Comparison of ENCODE assay signal across 1 cellular context in the genomic region with DNA sequence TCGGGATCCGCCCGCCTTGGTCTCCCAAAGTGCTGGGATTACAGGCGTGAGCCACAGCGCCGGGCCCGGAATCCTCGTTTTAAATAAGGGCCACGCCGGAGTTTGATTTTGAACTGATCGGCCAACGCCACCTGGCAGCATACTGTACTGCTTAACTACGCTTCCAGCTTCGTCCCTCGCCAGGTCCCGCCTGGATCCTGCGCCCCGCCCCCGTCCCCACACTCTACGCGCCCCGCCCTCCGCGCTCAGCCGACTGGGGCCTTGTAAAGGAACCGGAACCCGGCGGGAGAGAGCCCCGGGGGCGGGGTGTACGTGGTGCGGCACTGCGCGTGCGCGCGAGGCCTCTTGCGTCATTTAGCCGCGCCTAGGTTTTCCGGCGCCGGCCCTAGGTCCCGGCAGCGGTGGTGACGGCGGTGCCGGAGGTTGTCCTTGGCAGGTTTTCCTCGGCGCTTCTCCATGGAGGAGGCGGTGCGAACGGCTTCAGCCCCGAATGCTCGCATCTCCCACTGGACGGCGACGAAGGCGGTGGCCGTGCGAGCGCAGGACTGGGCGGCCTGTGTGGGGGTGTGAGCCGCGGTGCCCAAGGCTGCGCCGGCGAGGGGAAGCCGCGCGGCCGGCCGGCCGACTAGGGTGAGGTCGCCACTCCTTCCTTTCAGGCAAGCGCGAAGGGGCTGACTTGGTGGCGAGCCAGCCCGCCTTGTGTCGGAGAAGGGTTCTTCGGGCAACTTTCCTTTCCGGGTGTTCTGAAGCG.
TF ChIP-seq lines count a peak whose summit lies in the region.

Gene NIPA2, plus strand, starts transcription at position 375 of the 751 bp plus-strand sequence. CDS start 13,066 bp downstream, outside the sequence.

TF ChIP-seq in A549, 52 proteins besides CTCF, POLR2A, EP300 and RAD21 (continued from another document):
- 0 out of 2 replicates have a peak, but pooled peaks have one; percentile 32 for TF ChIP-seq ATOH8 (CRISPR knock-in tag; IDR thresholded peaks at IDR 0.05; ENCODE audit: low read depth)
- TF ChIP-seq, protein P1, sequence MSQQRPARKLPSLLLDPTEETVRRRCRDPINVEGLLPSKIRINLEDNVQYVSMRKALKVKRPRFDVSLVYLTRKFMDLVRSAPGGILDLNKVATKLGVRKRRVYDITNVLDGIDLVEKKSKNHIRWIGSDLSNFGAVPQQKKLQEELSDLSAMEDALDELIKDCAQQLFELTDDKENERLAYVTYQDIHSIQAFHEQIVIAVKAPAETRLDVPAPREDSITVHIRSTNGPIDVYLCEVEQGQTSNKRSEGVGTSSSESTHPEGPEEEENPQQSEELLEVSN (IDR thresholded peaks at IDR 0.05; ENCODE audit: borderline replicate concordance, low read depth) = peak; percentile 33
- TF ChIP-seq, protein P2, sequence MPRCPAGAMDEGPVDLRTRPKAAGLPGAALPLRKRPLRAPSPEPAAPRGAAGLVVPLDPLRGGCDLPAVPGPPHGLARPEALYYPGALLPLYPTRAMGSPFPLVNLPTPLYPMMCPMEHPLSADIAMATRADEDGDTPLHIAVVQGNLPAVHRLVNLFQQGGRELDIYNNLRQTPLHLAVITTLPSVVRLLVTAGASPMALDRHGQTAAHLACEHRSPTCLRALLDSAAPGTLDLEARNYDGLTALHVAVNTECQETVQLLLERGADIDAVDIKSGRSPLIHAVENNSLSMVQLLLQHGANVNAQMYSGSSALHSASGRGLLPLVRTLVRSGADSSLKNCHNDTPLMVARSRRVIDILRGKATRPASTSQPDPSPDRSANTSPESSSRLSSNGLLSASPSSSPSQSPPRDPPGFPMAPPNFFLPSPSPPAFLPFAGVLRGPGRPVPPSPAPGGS (IDR thresholded peaks at IDR 0.05) = peak; percentile 84
TF ChIP-seq in A549: peak in this region for 13.
